In the genomic region with DNA sequence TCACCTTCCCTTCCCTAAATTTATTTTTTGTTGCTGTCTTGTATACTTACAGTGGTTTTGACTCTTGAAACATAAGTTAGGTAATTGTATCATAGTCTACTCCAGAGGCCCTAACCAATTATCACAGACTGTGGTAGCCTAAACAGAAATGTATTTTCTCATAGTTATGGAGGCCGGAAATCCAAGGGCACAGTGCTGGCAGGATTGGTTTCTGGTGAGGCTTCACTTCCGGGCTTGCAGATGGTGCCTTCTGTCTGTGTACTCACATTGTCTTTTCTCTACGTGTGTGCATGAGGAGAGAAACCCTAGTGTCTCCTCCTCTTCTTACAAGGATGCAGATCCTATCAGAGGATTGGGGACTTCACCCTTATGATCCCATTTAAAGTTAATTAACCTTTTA, we compare ENCODE assay signal across 18 cellular contexts.
DNase-seq lines count a peak whose midpoint lies in the region; ATAC-seq, FAIRE-seq and TF ChIP-seq lines count a peak whose summit lies in the region.
"Had no signal": no experiment of that assay in that cellular context is flagged by ENCODE, and none has a peak within 500 bp of the region (broad histone marks: within the 10 kb centered on the region; RNA-seq: fewer than 3 reads in every experiment).

No MANE protein-coding gene starts in this region.

- H3K4me3 Mint-ChIP-seq in GM23338 = no peak overlapping the region
- no peak overlapping the region for H3K4me3 Mint-ChIP-seq in nephron progenitor cell
- H3K4me3 Mint-ChIP-seq: CD8-positive, alpha-beta T cell had no signal

- no peak overlapping the region for H3K27ac ChIP-seq in GM23338 (ENCODE audit: low read depth)
- H3K27ac ChIP-seq in MM.1S (ENCODE audit: low read length) = no peak overlapping the region
- H3K27ac ChIP-seq: BLaER1, SJCRH30 had no signal

- H3K27me3 Mint-ChIP-seq in GM23338 (ENCODE audit: insufficient read depth, low read depth, poor library complexity) (no peaks in the 10 kb centered on the region), nephron progenitor cell (ENCODE audit: low read depth, poor library complexity) (peaks cover 6% of the 10 kb centered on the region)

- H3K4me1 Mint-ChIP-seq in GM23338 (no peaks in the 10 kb centered on the region), nephron progenitor cell (peaks cover 27% of the 10 kb centered on the region)

- H3K4me2 ChIP-seq in GM23338 (no peak overlapping the region), MM.1S (ENCODE audit: low read depth, low read length) (peak overlapping the region; percentile 6; the same call in 1 of the 2 replicates)
- H3K4me2 ChIP-seq: BLaER1 had no signal

- H3K79me2 ChIP-seq in GM23338 (replicated peaks; ENCODE audit: insufficient read depth) (no peaks in the 10 kb centered on the region), MM.1S (ENCODE audit: low read length) (no peaks in the 10 kb centered on the region)

- ATAC-seq in GM23338 = no peak
- ATAC-seq in HG03457 (IDR thresholded peaks at IDR 0.05; ENCODE audit: unreplicated experiment) = no peak
- ATAC-seq in GM21367 (IDR thresholded peaks at IDR 0.05; ENCODE audit: unreplicated experiment) = no peak
- no peak for ATAC-seq in HG03095 (IDR thresholded peaks at IDR 0.05; ENCODE audit: unreplicated experiment)
- ATAC-seq: CD8-positive, alpha-beta T cell; HCT116 had no signal

- no peaks in the 10 kb centered on the region for H3K4me1 ChIP-seq in GM23338 (ENCODE audit: insufficient read depth)
- no peaks in the 10 kb centered on the region for H3K4me1 ChIP-seq in MM.1S (ENCODE audit: low read length)
- H3K4me1 ChIP-seq: BLaER1 had no signal

- no peak overlapping the region for H3K9ac ChIP-seq in MM.1S (ENCODE audit: low read length)
- H3K9ac ChIP-seq: BLaER1 had no signal

- H3K4me3 ChIP-seq in GM23338 (no peak overlapping the region), MM.1S (ENCODE audit: low read length) (no peak overlapping the region)
- H3K4me3 ChIP-seq: BLaER1, SJCRH30 had no signal

- no peaks in the 10 kb centered on the region for H3K27me3 ChIP-seq in GM23338 (ENCODE audit: insufficient read depth)
- no peaks in the 10 kb centered on the region for H3K27me3 ChIP-seq in MM.1S (replicated peaks; ENCODE audit: insufficient read depth, low read length)
- H3K27me3 ChIP-seq: BLaER1, SJCRH30 had no signal

- H3K9me3 ChIP-seq in MM.1S (replicated peaks; ENCODE audit: insufficient read depth, low read length) = no peaks in the 10 kb centered on the region

- H3K9me2 ChIP-seq in GM23338 (ENCODE audit: insufficient read depth) (no peaks in the 10 kb centered on the region), MM.1S (replicated peaks; ENCODE audit: insufficient read depth, low read length) (no peaks in the 10 kb centered on the region)

- no peak for DNase-seq in GM23338 (ENCODE audit: low spot score)
- no peak for DNase-seq in MM.1S
- DNase-seq in nephron progenitor cell = no peak
- DNase-seq: CD8-positive, alpha-beta T cell; DMS53; KBM-7; NCI-H1417; NCI-H446; NCI-H526 treated with DMSO at 0.1 percent for 48 hours had no signal

- H3K36me3 Mint-ChIP-seq in GM23338 (ENCODE audit: low read depth) = peaks cover 5% of the 10 kb centered on the region; the same call in 2 of the 3 replicates
- peaks cover 22% of the 10 kb centered on the region for H3K36me3 Mint-ChIP-seq in nephron progenitor cell (ENCODE audit: low read depth)
- H3K36me3 Mint-ChIP-seq: CD8-positive, alpha-beta T cell had no signal

- 0 out of 2 replicates have a peak, but pooled peaks cover under 1% of the 10 kb centered on the region for H3K36me3 ChIP-seq in GM23338 (ENCODE audit: insufficient read depth)
- no peaks in the 10 kb centered on the region for H3K36me3 ChIP-seq in MM.1S (replicated peaks; ENCODE audit: insufficient read depth, low read length)
- H3K36me3 ChIP-seq: BLaER1, SJCRH30 had no signal

- peak; percentile 40 for FAIRE-seq in TTC549 (lab: Jason Lieb, UNC)
- FAIRE-seq: GM12891, GM18507 had no signal

- H2AFZ ChIP-seq in GM23338 = 0 out of 2 replicates have a peak overlapping the region, but pooled peaks have one; percentile 15
- H2AFZ ChIP-seq in MM.1S (ENCODE audit: low read length) = peak overlapping the region; percentile 38; the same call in 1 of the 2 replicates

- peaks cover 6% of the 10 kb centered on the region; the same call in 2 of the 3 replicates for H3K9me3 Mint-ChIP-seq in GM23338
- peaks cover 41% of the 10 kb centered on the region for H3K9me3 Mint-ChIP-seq in nephron progenitor cell

- TF ChIP-seq CTCF in GM23338 (conservative IDR thresholded peaks at IDR 0.05; ENCODE audit: low read depth in 2 of 2) (no peak), MM.1S (IDR thresholded peaks at IDR 0.05; ENCODE audit: low read length) (no peak), nephron progenitor cell (IDR thresholded peaks at IDR 0.05) (no peak)

- no peaks in the 10 kb centered on the region for H4K20me1 ChIP-seq in GM23338 (replicated peaks; ENCODE audit: insufficient read depth)
- no peaks in the 10 kb centered on the region for H4K20me1 ChIP-seq in MM.1S (ENCODE audit: insufficient read depth, low read length)
- H4K20me1 ChIP-seq: BLaER1 had no signal

- H3K27ac Mint-ChIP-seq in GM23338 (no peak overlapping the region), nephron progenitor cell (peak overlapping the region; percentile 8)
- H3K27ac Mint-ChIP-seq: CD8-positive, alpha-beta T cell had no signal

- no peaks in the 10 kb centered on the region for H3F3A ChIP-seq in GM23338 (replicated peaks; ENCODE audit: low read depth)
- no peaks in the 10 kb centered on the region for H3F3A ChIP-seq in MM.1S (ENCODE audit: insufficient read depth, low read length)

TF ChIP-seq in GM23338, 12 proteins besides CTCF, POLR2A, EP300 and RAD21:
- TF ChIP-seq JUNB (IDR thresholded peaks at IDR 0.05; ENCODE audit: unreplicated experiment) = no peak
- TF ChIP-seq NANOG (IDR thresholded peaks at IDR 0.05; ENCODE audit: borderline replicate concordance) = no peak
TF ChIP-seq in GM23338: peak in this region for 0.
